Comparison of ENCODE assay signal across 18 cellular contexts in the genomic region with DNA sequence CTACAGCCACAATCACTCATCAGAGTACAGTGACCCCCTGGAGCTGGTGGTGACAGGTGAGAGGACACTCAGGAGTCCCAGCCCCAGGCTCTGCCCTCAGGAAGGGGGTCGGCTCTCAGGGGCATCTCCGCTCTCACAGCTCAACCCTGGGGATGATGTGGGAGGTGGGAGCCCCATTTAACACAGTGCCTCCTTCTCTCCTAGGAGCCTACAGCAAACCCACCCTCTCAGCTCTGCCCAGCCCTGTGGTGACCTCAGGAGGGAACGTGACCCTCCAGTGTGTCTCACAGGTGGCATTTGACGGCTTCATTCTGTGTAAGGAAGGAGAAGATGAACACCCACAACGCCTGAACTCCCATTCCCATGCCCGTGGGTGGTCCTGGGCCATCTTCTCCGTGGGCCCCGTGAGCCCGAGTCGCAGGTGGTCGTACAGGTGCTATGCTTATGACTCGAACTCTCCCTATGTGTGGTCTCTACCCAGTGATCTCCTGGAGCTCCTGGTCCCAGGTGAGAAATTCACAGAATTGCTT. TPM values are rescaled to one million over a fixed set of nuclear protein-coding genes. Genes with fewer than 3 reads are reported as not detected.
DNase-seq lines count a peak whose midpoint lies in the region; ATAC-seq and TF ChIP-seq lines count a peak whose summit lies in the region.
"Had no signal": no experiment of that assay in that cellular context is flagged by ENCODE, and none has a peak within 500 bp of the region (broad histone marks: within the 10 kb centered on the region; RNA-seq: fewer than 3 reads in every experiment).

No MANE protein-coding gene starts in this region.

- H3F3A ChIP-seq in DOHH2 (ENCODE audit: control insufficient read depth, insufficient read depth): no peaks in the 10 kb centered on the region

- no peaks in the 10 kb centered on the region for H3K9me2 ChIP-seq in DOHH2 (replicated peaks; ENCODE audit: control insufficient read depth, low read length)

- TF ChIP-seq CTCF in DOHH2 (IDR thresholded peaks at IDR 0.05; ENCODE audit: low read depth, low read length, poor library complexity, severe bottlenecking): no peak

- peak overlapping the region; percentile 91; the same call in 1 of the 2 replicates for H3K4me2 ChIP-seq in DOHH2 (ENCODE audit: low read length)

- peaks cover 31% of the 10 kb centered on the region for H3K36me3 Mint-ChIP-seq in dendritic cell treated with granulocyte-macrophage colony-stimulating factor and Interleukin-4, amounts not matched to agents 40 ng/mL and 50 ng/mL, for 4 days (ENCODE audit: low read depth)

- H4K20me1 ChIP-seq in DOHH2 (ENCODE audit: control insufficient read depth, insufficient read depth, low read depth, low read length): no peaks in the 10 kb centered on the region

- no peaks in the 10 kb centered on the region for H3K9me3 Mint-ChIP-seq in dendritic cell treated with granulocyte-macrophage colony-stimulating factor and Interleukin-4, amounts not matched to agents 40 ng/mL and 50 ng/mL, for 4 days
- H3K9me3 Mint-ChIP-seq: CD4-positive, alpha-beta T cell had no signal

- intact Hi-C loops in dendritic cell treated with granulocyte-macrophage colony-stimulating factor and Interleukin-4, amounts not matched to agents 40 ng/mL and 50 ng/mL, for 4 days (cut with micrococcal nuclease): loop anchor here (5.0 kb wide), 1 partner anchor 33 kb away; no protein-coding TSS in a partner anchor
- intact Hi-C loops in aorta (cut with DNase I): loop anchor here in 1 of 2 donors (10.0 kb wide), 1 partner anchor 280 kb away; no protein-coding TSS in a partner anchor

- H3K27me3 Mint-ChIP-seq in dendritic cell treated with granulocyte-macrophage colony-stimulating factor and Interleukin-4, amounts not matched to agents 40 ng/mL and 50 ng/mL, for 4 days: no peaks in the 10 kb centered on the region

- H3K27me3 ChIP-seq in DOHH2 (ENCODE audit: control insufficient read depth, low read length) (no peaks in the 10 kb centered on the region), aorta (ENCODE audit: control insufficient read depth in 1 of 2, insufficient read depth in 2 of 2, low read length in 1 of 2) (no peaks in the 10 kb centered on the region)

- peak overlapping the region; percentile 85 for H3K27ac Mint-ChIP-seq in dendritic cell treated with granulocyte-macrophage colony-stimulating factor and Interleukin-4, amounts not matched to agents 40 ng/mL and 50 ng/mL, for 4 days
- H3K27ac Mint-ChIP-seq: CD4-positive, alpha-beta T cell had no signal

- no peaks in the 10 kb centered on the region for H3K36me3 ChIP-seq in DOHH2 (ENCODE audit: control insufficient read depth, low read length)
- H3K36me3 ChIP-seq in aorta (ENCODE audit: control insufficient read depth in 1 of 2, insufficient read depth in 2 of 2, low read length in 1 of 2): no peaks in the 10 kb centered on the region

- peaks cover 78% of the 10 kb centered on the region for H3K4me1 Mint-ChIP-seq in dendritic cell treated with granulocyte-macrophage colony-stimulating factor and Interleukin-4, amounts not matched to agents 40 ng/mL and 50 ng/mL, for 4 days (ENCODE audit: low read depth)

- DNase-seq in mesenteric fat pad (ENCODE audit: low spot score) (peak; percentile 80), aorta (no peak), retina (no peak), GM03348 (ENCODE audit: low spot score) (no peak)
- DNase-seq: Calu3; CD4-positive, alpha-beta T cell; DMS 273 treated with DMSO at 0.1 percent for 48 hours; GOT3; HCEC 1CT; IMR-90; KBM-7 had no signal

- H3K79me2 ChIP-seq in DOHH2 (ENCODE audit: control insufficient read depth, low read length): no peaks in the 10 kb centered on the region

- H3K9me3 ChIP-seq in DOHH2 (ENCODE audit: control insufficient read depth, insufficient read depth, low read length): no peaks in the 10 kb centered on the region
- no peaks in the 10 kb centered on the region for H3K9me3 ChIP-seq in aorta (ENCODE audit: control insufficient read depth, low read length)

- 71 to 77% methylated on average over 12 of the region's 12 CpGs for whole genome bisulfite sequencing in aorta, 2 donors

- H3K4me3 ChIP-seq in DOHH2 (ENCODE audit: low read length) (no peak overlapping the region), aorta (ENCODE audit: low read length in 2 of 2) (no peak overlapping the region)

- H3K4me3 Mint-ChIP-seq in dendritic cell treated with granulocyte-macrophage colony-stimulating factor and Interleukin-4, amounts not matched to agents 40 ng/mL and 50 ng/mL, for 4 days: peak overlapping the region; percentile 66
- H3K4me3 Mint-ChIP-seq: CD4-positive, alpha-beta T cell had no signal

- H3K4me1 ChIP-seq in DOHH2 (ENCODE audit: control insufficient read depth, low read length) (peaks cover 31% of the 10 kb centered on the region), aorta (ENCODE audit: control insufficient read depth in 1 of 2, insufficient read depth in 2 of 2, low read length in 2 of 2) (no peaks in the 10 kb centered on the region)

- ATAC-seq in aorta (ENCODE audit: low FRiP score) (peak; percentile 25), HG03469 (IDR thresholded peaks at IDR 0.05; ENCODE audit: unreplicated experiment) (no peak)

- H3K27ac ChIP-seq in DOHH2 (ENCODE audit: low read depth, low read length): no peak overlapping the region
- no peak overlapping the region for H3K27ac ChIP-seq in aorta (ENCODE audit: low read depth in 1 of 2, low read length in 2 of 2)

RNA-seq across cellular contexts. Expression of a gene that starts 1.0 kb away (rescaled TPM):
- 10.0 TPM for total RNA-seq in mesenteric fat pad
- 1 to 10 TPM; 3.5 to 3.7 TPM for total RNA-seq in aorta
- polyA plus RNA-seq in aorta: 10 to 100 TPM in 1 of 2 donors, 1 to 10 TPM in 1; 2.3 to 10.1 TPM
- total RNA-seq: A673, Calu3, G401, HT-29, IMR-90 had no signal
- polyA plus RNA-seq: BJ, IMR-90 had no signal

RNA-seq across cellular contexts. Expression of a gene that starts 18.8 kb away (rescaled TPM):
- total RNA-seq in mesenteric fat pad: 3.7 TPM
- 1 to 10 TPM; 1.4 to 2.0 TPM for total RNA-seq in aorta
- under 1 TPM; 0.08 to 0.88 TPM for polyA plus RNA-seq in aorta
- total RNA-seq: A673, Calu3, G401, HT-29, IMR-90 had no signal
- polyA plus RNA-seq: BJ, IMR-90 had no signal

RNA-seq across cellular contexts. Expression of a gene that starts 55.7 kb away (rescaled TPM):
- 10.5 TPM for total RNA-seq in mesenteric fat pad
- 10 to 100 TPM in 1 of 2 donors, 1 to 10 TPM in 1; 7.7 to 21.3 TPM for total RNA-seq in aorta
- polyA plus RNA-seq in aorta: 1 to 10 TPM in 1 of 2 donors, under 1 TPM in 1; 0.61 to 6.3 TPM
- total RNA-seq: A673, Calu3, G401, HT-29, IMR-90 had no signal
- polyA plus RNA-seq: BJ, IMR-90 had no signal
